ENCODE assay signal across 16 cellular contexts in the genomic region with DNA sequence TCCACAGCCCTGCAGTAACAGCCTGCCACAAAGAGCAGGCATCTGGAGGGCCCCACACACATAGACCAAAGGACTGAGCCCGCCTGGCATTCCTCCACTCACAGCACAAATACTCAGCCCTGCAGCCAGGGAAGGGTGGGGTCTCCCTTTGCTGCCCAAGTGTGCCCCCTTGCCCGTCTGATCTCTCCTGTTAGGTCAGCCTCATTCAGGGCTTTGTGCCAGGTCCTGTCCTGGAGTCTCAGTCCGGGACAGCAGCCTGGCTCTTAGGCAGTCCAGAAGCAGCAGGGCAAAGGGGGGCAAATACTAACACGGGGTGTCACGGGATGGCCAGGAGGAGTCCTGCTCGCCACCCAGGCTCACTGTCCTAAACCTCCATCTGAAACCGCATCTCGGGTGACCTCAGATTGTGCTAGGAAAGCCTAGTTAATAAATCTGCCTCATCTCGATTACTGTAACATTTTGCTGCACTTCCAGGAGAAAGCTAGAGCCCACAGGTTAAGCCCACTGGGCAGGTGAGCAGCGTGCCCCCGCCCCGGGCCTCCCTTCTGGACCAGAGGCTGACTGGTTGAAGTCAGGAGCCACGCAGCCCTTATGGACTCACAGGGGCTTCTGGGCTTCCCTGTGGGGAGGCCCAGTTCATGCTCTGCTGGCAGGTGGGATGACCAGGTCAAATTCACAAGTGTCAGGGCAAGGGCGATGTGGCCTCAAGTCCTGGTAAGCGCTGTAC. TPM values are rescaled to one million over a fixed set of nuclear protein-coding genes. Genes with fewer than 3 reads are reported as not detected.
DNase-seq lines count a peak whose midpoint lies in the region; ATAC-seq, FAIRE-seq and TF ChIP-seq lines count a peak whose summit lies in the region.
"Had no signal": no experiment of that assay in that cellular context is flagged by ENCODE, and none has a peak within 500 bp of the region (broad histone marks: within the 10 kb centered on the region; RNA-seq: fewer than 3 reads in every experiment).

No MANE protein-coding gene starts in this region.

- CTCF ChIA-PET in HepG2 (lab: Yijun Ruan, JAX; ENCODE audit: low intra/inter-chr PET ratio, low total read pairs) = no interaction called here
- CTCF ChIA-PET in activated naive CD4-positive, alpha-beta T cell treated with anti-CD3 and anti-CD28 coated beads, Interleukin-2, amount 10 ng/mL, durations not matched to agents 7 days and 5 days (lab: Charles Lee) = no interaction called here
- CTCF ChIA-PET in activated CD8-positive, alpha-beta T cell treated with anti-CD3 and anti-CD28 coated beads, Interleukin-2, amount 10 ng/mL, durations not matched to agents 7 days and 5 days (lab: Charles Lee) = no interaction called here

- TF ChIP-seq CTCF in HepG2 (CRISPR knock-in tag; IDR thresholded peaks at IDR 0.05) = no peak
- no peak for TF ChIP-seq CTCF in right lobe of liver (IDR thresholded peaks at IDR 0.05)
- no peak for TF ChIP-seq CTCF in heart left ventricle (IDR thresholded peaks at IDR 0.05)
- TF ChIP-seq CTCF in neutrophil (IDR thresholded peaks at IDR 0.05) = no peak

- H3K36me3 Mint-ChIP-seq in activated naive CD4-positive, alpha-beta T cell treated with anti-CD3 and anti-CD28 coated beads, Interleukin-2, amount 10 ng/mL, durations not matched to agents 7 days and 5 days = peaks cover 30% of the 10 kb centered on the region
- peaks cover 29% of the 10 kb centered on the region for H3K36me3 Mint-ChIP-seq in activated CD8-positive, alpha-beta T cell treated with anti-CD3 and anti-CD28 coated beads, Interleukin-2, amount 10 ng/mL, durations not matched to agents 7 days and 5 days (ENCODE audit: low read depth)

- no peak overlapping the region for H3K9ac ChIP-seq in HepG2 (ENCODE audit: insufficient read depth, low read depth, low read length)
- H3K9ac ChIP-seq: BLaER1, GM23248 had no signal

- H3K27ac Mint-ChIP-seq in activated naive CD4-positive, alpha-beta T cell treated with anti-CD3 and anti-CD28 coated beads, Interleukin-2, amount 10 ng/mL, durations not matched to agents 7 days and 5 days = no peak overlapping the region
- H3K27ac Mint-ChIP-seq in activated CD8-positive, alpha-beta T cell treated with anti-CD3 and anti-CD28 coated beads, Interleukin-2, amount 10 ng/mL, durations not matched to agents 7 days and 5 days = no peak overlapping the region

- peaks cover 7% of the 10 kb centered on the region; the same call in 1 of the 2 replicates for H4K20me1 ChIP-seq in HepG2 (ENCODE audit: insufficient read depth, low read length)

- no peak; a peak in 2 of 4 replicates for TF ChIP-seq POLR2A in HepG2 (IDR thresholded peaks at IDR 0.05; ENCODE audit: insufficient read depth in 1 of 2, low read depth in 2 of 2, low read length in 2 of 2)
- TF ChIP-seq POLR2A in right lobe of liver (IDR thresholded peaks at IDR 0.05) = no peak
- TF ChIP-seq POLR2A in heart left ventricle (IDR thresholded peaks at IDR 0.05) = no peak

- H3K4me3 Mint-ChIP-seq in activated naive CD4-positive, alpha-beta T cell treated with anti-CD3 and anti-CD28 coated beads, Interleukin-2, amount 10 ng/mL, durations not matched to agents 7 days and 5 days = no peak overlapping the region
- no peak overlapping the region for H3K4me3 Mint-ChIP-seq in activated CD8-positive, alpha-beta T cell treated with anti-CD3 and anti-CD28 coated beads, Interleukin-2, amount 10 ng/mL, durations not matched to agents 7 days and 5 days

- POLR2A ChIA-PET in HepG2 (lab: Yijun Ruan, JAX) = no interaction called here
- POLR2A ChIA-PET in activated CD8-positive, alpha-beta T cell treated with anti-CD3 and anti-CD28 coated beads, Interleukin-2, amount 10 ng/mL, durations not matched to agents 7 days and 5 days (lab: Charles Lee) = interaction anchor here (1.5 kb wide), 1 partner anchor 100 kb away, joined by 3 read pairs; no protein-coding TSS in a partner anchor

- no peak for ATAC-seq in HepG2
- no peak for ATAC-seq in right lobe of liver
- ATAC-seq in heart left ventricle = peak in 3 of 4 donors; percentile 5 to 61 (median 56)
- no peak for ATAC-seq in activated CD8-positive, alpha-beta T cell treated with anti-CD3 and anti-CD28 coated beads, Interleukin-2, amount 10 ng/mL, durations not matched to agents 7 days and 5 days

- DNase-seq in HepG2 (ENCODE audit: low spot score) = no peak
- no peak for DNase-seq in right lobe of liver
- DNase-seq in heart left ventricle = peak in 2 of 5 donors; percentile 58 to 64
- DNase-seq in T1000 (lab: John Stamatoyannopoulos, UW) = no peak
- no peak for DNase-seq in activated naive CD4-positive, alpha-beta T cell treated with anti-CD3 and anti-CD28 coated beads, Interleukin-2, amount 10 ng/mL, durations not matched to agents 7 days and 5 days
- DNase-seq in activated CD8-positive, alpha-beta T cell treated with anti-CD3 and anti-CD28 coated beads, Interleukin-2, amount 10 ng/mL, durations not matched to agents 7 days and 5 days = no peak
- DNase-seq in HuH-7 (ENCODE audit: low spot score) = no peak
- DNase-seq: DMS79 treated with DMSO at 0.1 percent for 48 hours, GM23248, KG1, NCI-H1048, NCI-H1436 treated with DMSO at 0.1 percent for 48 hours, NCI-H2081, NCI-H748 treated with DMSO at 0.1 percent for 48 hours had no signal

- TF ChIP-seq RAD21 in HepG2 (CRISPR knock-in tag; IDR thresholded peaks at IDR 0.05) = no peak

- in situ Hi-C loops in HepG2 (cut with HindIII; ENCODE audit: extremely low pct_ligation_motif_present, low pct_unique_long_range_greater_than_20kb) = no loop called here

- peaks cover 19% of the 10 kb centered on the region for H3K79me2 ChIP-seq in HepG2 (ENCODE audit: insufficient read depth, low read length)

- no TSS peak for BruUV-seq in HepG2 (replicated peaks; lab: Mats Ljungman, UMichigan)

- H3K9me3 ChIP-seq in HepG2 (ENCODE audit: low read length) (no peaks in the 10 kb centered on the region), right lobe of liver (no peaks in the 10 kb centered on the region), heart left ventricle (no peaks in the 10 kb centered on the region), neutrophil (no peaks in the 10 kb centered on the region)
- H3K9me3 ChIP-seq: BLaER1 had no signal

- H3K4me2 ChIP-seq in HepG2 (ENCODE audit: low read depth, low read length) = no peak overlapping the region
- H3K4me2 ChIP-seq: BLaER1 had no signal

- intact Hi-C loops in HepG2 (cut with micrococcal nuclease; ENCODE audit: unreplicated experiment) (no loop called here), right lobe of liver (cut with DNase I) (no loop called here), heart left ventricle (cut with DNase I) (loop anchor here in 1 of 10 donors (10.0 kb wide), 1 partner anchor 497 kb away; the partner anchor contains the start of gene ADRM1)

- H3K27me3 ChIP-seq in HepG2 (ENCODE audit: control insufficient read depth in 1 of 2, insufficient read depth in 2 of 2, low read length in 2 of 2) (no peaks in the 10 kb centered on the region), right lobe of liver (no peaks in the 10 kb centered on the region), heart left ventricle (no peaks in the 10 kb centered on the region), neutrophil (no peaks in the 10 kb centered on the region)
- H3K27me3 ChIP-seq: BLaER1 had no signal

- TF ChIP-seq EP300 in HepG2 (IDR thresholded peaks at IDR 0.05; ENCODE audit: low read depth in 2 of 2, low read length in 2 of 2) = no peak
- no peak for TF ChIP-seq EP300 in HepG2 (CRISPR knock-in tag; IDR thresholded peaks at IDR 0.05; ENCODE audit: borderline replicate concordance)

- WGBS in HepG2 (ENCODE audit: low lambda C conversion rate) = 94% methylated on average over 15 of the region's 15 CpGs
- 33% methylated on average over 1 of the region's 15 CpGs for WGBS in right lobe of liver (ENCODE audit: insufficient coverage, low coverage, low lambda C conversion rate, missing lambda C conversion rate)
- WGBS in heart left ventricle, 4 donors = 57 to 83% (median 75%) methylated on average over 12 to 15 of the region's 15 CpGs

- H3K27ac ChIP-seq in HepG2 (ENCODE audit: extremely low read length, insufficient read depth, low read length) (no peak overlapping the region), right lobe of liver (no peak overlapping the region), heart left ventricle (peak overlapping the region in 9 of 12 donors; percentile 28 to 68 (median 49)), neutrophil (peak overlapping the region; percentile 94)
- H3K27ac ChIP-seq: BLaER1, GM23248 had no signal

- no peak for FAIRE-seq in HepG2 (lab: Jason Lieb, UNC)

- no peaks in the 10 kb centered on the region for H3K27me3 Mint-ChIP-seq in activated naive CD4-positive, alpha-beta T cell treated with anti-CD3 and anti-CD28 coated beads, Interleukin-2, amount 10 ng/mL, durations not matched to agents 7 days and 5 days
- no peaks in the 10 kb centered on the region for H3K27me3 Mint-ChIP-seq in activated CD8-positive, alpha-beta T cell treated with anti-CD3 and anti-CD28 coated beads, Interleukin-2, amount 10 ng/mL, durations not matched to agents 7 days and 5 days (ENCODE audit: low read depth)

- H3K36me3 ChIP-seq in HepG2 (replicated peaks in 1 of 2; ENCODE audit: control insufficient read depth in 1 of 2, insufficient read depth in 2 of 2, low read length in 2 of 2) (peaks cover 27 to 36% of the 10 kb centered on the region in 2 experiments), right lobe of liver (peaks cover 0 to 26% (median 9%) of the 10 kb centered on the region in 4 donors), heart left ventricle (peaks cover 0 to 40% (median 30%) of the 10 kb centered on the region in 9 donors), neutrophil (peaks cover 33% of the 10 kb centered on the region)

- H3K4me1 ChIP-seq in HepG2 (ENCODE audit: insufficient read depth, low read length) = peaks cover 46% of the 10 kb centered on the region
- H3K4me1 ChIP-seq in right lobe of liver = peaks cover 0 to 36% (median 15%) of the 10 kb centered on the region in 4 donors
- H3K4me1 ChIP-seq in heart left ventricle = peaks cover 4 to 59% (median 31%) of the 10 kb centered on the region in 12 donors
- H3K4me1 ChIP-seq in neutrophil (ENCODE audit: control insufficient read depth in 1 of 2, insufficient read depth in 1 of 2, low read depth in 1 of 2, low read length in 1 of 2) = peaks cover 45 to 48% of the 10 kb centered on the region in 2 experiments

- H3K9me3 Mint-ChIP-seq in activated naive CD4-positive, alpha-beta T cell treated with anti-CD3 and anti-CD28 coated beads, Interleukin-2, amount 10 ng/mL, durations not matched to agents 7 days and 5 days = no peaks in the 10 kb centered on the region
- no peaks in the 10 kb centered on the region for H3K9me3 Mint-ChIP-seq in activated CD8-positive, alpha-beta T cell treated with anti-CD3 and anti-CD28 coated beads, Interleukin-2, amount 10 ng/mL, durations not matched to agents 7 days and 5 days (ENCODE audit: insufficient read depth)

- H3K4me3 ChIP-seq in HepG2 (replicated peaks in 1 of 3; ENCODE audit: insufficient read depth in 1 of 3, low read depth in 2 of 3, low read length in 3 of 3) (no peak overlapping the region), right lobe of liver (no peak overlapping the region), heart left ventricle (no peak overlapping the region), neutrophil (ENCODE audit: low read depth in 1 of 2, low read length in 1 of 2) (no peak overlapping the region)
- H3K4me3 ChIP-seq: BLaER1, GM23248 had no signal

- H3K4me1 Mint-ChIP-seq in activated naive CD4-positive, alpha-beta T cell treated with anti-CD3 and anti-CD28 coated beads, Interleukin-2, amount 10 ng/mL, durations not matched to agents 7 days and 5 days = peaks cover 37% of the 10 kb centered on the region
- H3K4me1 Mint-ChIP-seq in activated CD8-positive, alpha-beta T cell treated with anti-CD3 and anti-CD28 coated beads, Interleukin-2, amount 10 ng/mL, durations not matched to agents 7 days and 5 days (ENCODE audit: low read depth) = peaks cover 39% of the 10 kb centered on the region

- no peak overlapping the region for H2AFZ ChIP-seq in HepG2 (ENCODE audit: low read length)
- H2AFZ ChIP-seq: GM23248 had no signal

RNA-seq across cellular contexts. Expression of gene OGFR, which starts 3.2 kb away (rescaled TPM):
- 68.3 and 81.8 TPM in 2 replicates for total RNA-seq in HepG2 (2016; rRNA removed; fragmentation: Illumina TruSeq; extraction: Trizol)
- 6.3 and 8.7 TPM in 2 replicates for total RNA-seq in HepG2 (2016; cell fraction: cytosol; rRNA removed; fragmentation: Illumina TruSeq; extraction: Trizol; ENCODE audit: low read depth)
- 58.8 and 84.2 TPM in 2 replicates for total RNA-seq in HepG2 (2016; cell fraction: insoluble cytoplasmic fraction; rRNA removed; fragmentation: Illumina TruSeq; extraction: Trizol)
- 20.8 and 24.4 TPM in 2 replicates for total RNA-seq in HepG2 (2016; cell fraction: membrane; rRNA removed; fragmentation: Illumina TruSeq; extraction: Trizol)
- 33.8 and 41.3 TPM in 2 replicates for total RNA-seq in HepG2 (2016; cell fraction: nucleus; rRNA removed; fragmentation: Illumina TruSeq; extraction: Trizol)
- 47.7 and 62.2 TPM in 2 replicates for polyA plus RNA-seq in HepG2 (2011; rRNA removed)
- 58.6 and 82.5 TPM in 2 replicates for polyA plus RNA-seq in HepG2 (2011; cell fraction: cytosol; rRNA removed)
- polyA plus RNA-seq in HepG2 (2011; cell fraction: nucleus; rRNA removed) = 105 and 121 TPM in 2 replicates
- 34.0 and 38.1 TPM in 2 replicates for polyA plus RNA-seq in HepG2 (2012)
- 4.2 and 4.7 TPM in 2 replicates for polyA plus RNA-seq in HepG2 (2016; cell fraction: cytosol; fragmentation: Illumina TruSeq; extraction: Trizol; ENCODE audit: low read depth)
- polyA plus RNA-seq in HepG2 (2016; cell fraction: insoluble cytoplasmic fraction; fragmentation: Illumina TruSeq; extraction: Trizol; ENCODE audit: low read depth) = 68.1 and 77.5 TPM in 2 replicates
- polyA plus RNA-seq in HepG2 (2016; cell fraction: membrane; fragmentation: Illumina TruSeq; extraction: Trizol; ENCODE audit: low read depth) = 11.5 and 14.2 TPM in 2 replicates
- polyA plus RNA-seq in HepG2 (2016; cell fraction: nucleus; fragmentation: Illumina TruSeq; extraction: Trizol; ENCODE audit: insufficient read depth, low read depth) = 103 and 104 TPM in 2 replicates
- 38.5 and 45.1 TPM in 2 replicates for polyA minus RNA-seq in HepG2 (2011; rRNA and poly(A)+ RNA removed; ENCODE audit: low replicate concordance)
- polyA minus RNA-seq in HepG2 (2011; cell fraction: cytosol; rRNA and poly(A)+ RNA removed) = 39.4 and 42.5 TPM in 2 replicates
- polyA minus RNA-seq in HepG2 (2011; cell fraction: nucleus; rRNA and poly(A)+ RNA removed) = 15.1 and 20.0 TPM in 2 replicates
- total RNA-seq in right lobe of liver = 10 to 100 TPM; 40.7 to 48.1 (median 47.0) TPM
- total RNA-seq in heart left ventricle = 10 to 100 TPM; 14.9 to 46.9 (median 19.2) TPM
- 10 to 100 TPM; 23.6 to 25.3 TPM for polyA plus RNA-seq in heart left ventricle
- 10 to 100 TPM; 67.0 to 76.6 TPM for total RNA-seq in activated CD8-positive, alpha-beta T cell treated with anti-CD3 and anti-CD28 coated beads, Interleukin-2, amount 10 ng/mL, durations not matched to agents 7 days and 5 days

RNA-seq across cellular contexts. Expression of gene MRGBP, which starts 5.2 kb away (rescaled TPM):
- 34.8 and 35.9 TPM in 2 replicates for total RNA-seq in HepG2 (2016; rRNA removed; fragmentation: Illumina TruSeq; extraction: Trizol)
- total RNA-seq in HepG2 (2016; cell fraction: cytosol; rRNA removed; fragmentation: Illumina TruSeq; extraction: Trizol; ENCODE audit: low read depth) = 79.0 and 80.7 TPM in 2 replicates
- 31.8 and 38.7 TPM in 2 replicates for total RNA-seq in HepG2 (2016; cell fraction: insoluble cytoplasmic fraction; rRNA removed; fragmentation: Illumina TruSeq; extraction: Trizol)
- 96.7 and 98.0 TPM in 2 replicates for total RNA-seq in HepG2 (2016; cell fraction: membrane; rRNA removed; fragmentation: Illumina TruSeq; extraction: Trizol)
- 17.0 and 18.5 TPM in 2 replicates for total RNA-seq in HepG2 (2016; cell fraction: nucleus; rRNA removed; fragmentation: Illumina TruSeq; extraction: Trizol)
- 31.6 and 34.2 TPM in 2 replicates for polyA plus RNA-seq in HepG2 (2011; rRNA removed)
- 30.7 and 37.2 TPM in 2 replicates for polyA plus RNA-seq in HepG2 (2011; cell fraction: cytosol; rRNA removed)
- 29.7 and 36.4 TPM in 2 replicates for polyA plus RNA-seq in HepG2 (2011; cell fraction: nucleus; rRNA removed)
- 21.6 and 23.1 TPM in 2 replicates for polyA plus RNA-seq in HepG2 (2012)
- polyA plus RNA-seq in HepG2 (2016; cell fraction: cytosol; fragmentation: Illumina TruSeq; extraction: Trizol; ENCODE audit: low read depth) = 88.5 and 96.5 TPM in 2 replicates
- 34.9 and 39.2 TPM in 2 replicates for polyA plus RNA-seq in HepG2 (2016; cell fraction: insoluble cytoplasmic fraction; fragmentation: Illumina TruSeq; extraction: Trizol; ENCODE audit: low read depth)
- polyA plus RNA-seq in HepG2 (2016; cell fraction: membrane; fragmentation: Illumina TruSeq; extraction: Trizol; ENCODE audit: low read depth) = 88.7 and 90.6 TPM in 2 replicates
- polyA plus RNA-seq in HepG2 (2016; cell fraction: nucleus; fragmentation: Illumina TruSeq; extraction: Trizol; ENCODE audit: insufficient read depth, low read depth) = 40.3 and 42.7 TPM in 2 replicates
- polyA minus RNA-seq in HepG2 (2011; rRNA and poly(A)+ RNA removed; ENCODE audit: low replicate concordance) = 21.2 and 36.8 TPM in 2 replicates
- 12.7 and 13.0 TPM in 2 replicates for polyA minus RNA-seq in HepG2 (2011; cell fraction: cytosol; rRNA and poly(A)+ RNA removed)
- polyA minus RNA-seq in HepG2 (2011; cell fraction: nucleus; rRNA and poly(A)+ RNA removed) = 10.2 and 10.9 TPM in 2 replicates
- total RNA-seq in right lobe of liver = 1 to 10 TPM; 3.3 to 8.0 (median 5.3) TPM
- 10 to 100 TPM in 1 of 9 donors, 1 to 10 TPM in 8; 7.2 to 10.5 (median 8.7) TPM for total RNA-seq in heart left ventricle
- polyA plus RNA-seq in heart left ventricle = 10 to 100 TPM in 1 of 2 donors, 1 to 10 TPM in 1; 7.1 to 10.2 TPM
- 10 to 100 TPM; 18.3 to 19.2 TPM for total RNA-seq in activated CD8-positive, alpha-beta T cell treated with anti-CD3 and anti-CD28 coated beads, Interleukin-2, amount 10 ng/mL, durations not matched to agents 7 days and 5 days

RNA-seq across cellular contexts. Expression of gene COL9A3, which starts 15.4 kb away (rescaled TPM):
- 53.3 and 204 TPM in 2 replicates for total RNA-seq in HepG2 (2016; rRNA removed; fragmentation: Illumina TruSeq; extraction: Trizol)
- total RNA-seq in HepG2 (2016; cell fraction: cytosol; rRNA removed; fragmentation: Illumina TruSeq; extraction: Trizol; ENCODE audit: low read depth) = 13.9 and 15.8 TPM in 2 replicates
- 48.0 and 215 TPM in 2 replicates for total RNA-seq in HepG2 (2016; cell fraction: insoluble cytoplasmic fraction; rRNA removed; fragmentation: Illumina TruSeq; extraction: Trizol)
- 19.3 and 20.8 TPM in 2 replicates for total RNA-seq in HepG2 (2016; cell fraction: membrane; rRNA removed; fragmentation: Illumina TruSeq; extraction: Trizol)
- 216 and 254 TPM in 2 replicates for total RNA-seq in HepG2 (2016; cell fraction: nucleus; rRNA removed; fragmentation: Illumina TruSeq; extraction: Trizol)
- 155 and 175 TPM in 2 replicates for polyA plus RNA-seq in HepG2 (2011; rRNA removed)
- polyA plus RNA-seq in HepG2 (2011; cell fraction: cytosol; rRNA removed) = 84.5 and 113 TPM in 2 replicates
- 1,291 and 1,782 TPM in 2 replicates for polyA plus RNA-seq in HepG2 (2011; cell fraction: nucleus; rRNA removed)
- 79.9 and 172 TPM in 2 replicates for polyA plus RNA-seq in HepG2 (2012)
- polyA plus RNA-seq in HepG2 (2016; cell fraction: cytosol; fragmentation: Illumina TruSeq; extraction: Trizol; ENCODE audit: low read depth) = 9.2 and 9.5 TPM in 2 replicates
- polyA plus RNA-seq in HepG2 (2016; cell fraction: insoluble cytoplasmic fraction; fragmentation: Illumina TruSeq; extraction: Trizol; ENCODE audit: low read depth) = 55.1 and 66.2 TPM in 2 replicates
- 17.0 and 20.1 TPM in 2 replicates for polyA plus RNA-seq in HepG2 (2016; cell fraction: membrane; fragmentation: Illumina TruSeq; extraction: Trizol; ENCODE audit: low read depth)
- polyA plus RNA-seq in HepG2 (2016; cell fraction: nucleus; fragmentation: Illumina TruSeq; extraction: Trizol; ENCODE audit: insufficient read depth, low read depth) = 637 and 662 TPM in 2 replicates
- polyA minus RNA-seq in HepG2 (2011; rRNA and poly(A)+ RNA removed; ENCODE audit: low replicate concordance) = 5.1 and 12.2 TPM in 2 replicates
- polyA minus RNA-seq in HepG2 (2011; cell fraction: cytosol; rRNA and poly(A)+ RNA removed) = 23.0 and 25.3 TPM in 2 replicates
- 56.8 and 67.0 TPM in 2 replicates for polyA minus RNA-seq in HepG2 (2011; cell fraction: nucleus; rRNA and poly(A)+ RNA removed)
- 1 to 10 TPM; 1.5 to 7.6 (median 3.5) TPM for total RNA-seq in right lobe of liver
- total RNA-seq in heart left ventricle = 1 to 10 TPM in 8 of 9 donors, under 1 TPM in 1; 0.67 to 6.0 (median 1.9) TPM
- polyA plus RNA-seq in heart left ventricle = 1 to 10 TPM; 2.0 to 4.7 TPM
- not detected for total RNA-seq in activated CD8-positive, alpha-beta T cell treated with anti-CD3 and anti-CD28 coated beads, Interleukin-2, amount 10 ng/mL, durations not matched to agents 7 days and 5 days
- total RNA-seq: GM23248 had no signal

Comparison
In these comparisons a context has a peak if more than half of its experiments do, and no peak if none do; other contexts are left out.
1. ATAC-seq: peak in heart left ventricle (3 of 4); none in HepG2 (single experiment), right lobe of liver (0 of 4) and activated CD8-positive, alpha-beta T cell treated with anti-CD3 and anti-CD28 coated beads, Interleukin-2, amount 10 ng/mL, durations not matched to agents 7 days and 5 days (single experiment).
2. H3K27ac ChIP-seq: peak in heart left ventricle (9 of 12) and neutrophil (single experiment); none in HepG2 (single experiment) and right lobe of liver (0 of 3).